ENCODE assay signal across 8 cellular contexts in the genomic region with DNA sequence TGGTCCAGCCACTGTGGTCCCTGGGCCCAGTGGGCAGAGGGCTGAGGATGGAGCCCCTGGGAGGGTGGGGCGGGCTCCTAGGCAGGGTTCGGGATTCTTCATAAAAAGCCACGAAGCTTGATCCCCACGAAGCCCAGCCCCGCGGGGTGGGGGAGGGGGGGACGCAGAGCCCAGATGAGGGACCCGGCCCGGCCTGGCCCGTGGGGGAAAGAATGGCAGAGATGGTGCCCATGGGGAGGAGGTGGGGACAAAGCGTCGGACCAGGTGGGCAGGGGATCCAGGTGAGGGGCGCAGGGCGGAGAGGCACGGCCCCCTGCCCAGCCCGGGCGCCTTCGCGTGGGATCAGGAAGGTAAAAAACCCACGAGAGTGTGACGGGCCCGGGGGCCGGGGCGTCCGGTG. TPM values are rescaled to one million over a fixed set of nuclear protein-coding genes. Genes with fewer than 3 reads are reported as not detected.
DNase-seq lines count a peak whose midpoint lies in the region; ATAC-seq and TF ChIP-seq lines count a peak whose summit lies in the region.

No MANE protein-coding gene starts in this region.

- H3K9me3 ChIP-seq in heart left ventricle (no peaks in the 10 kb centered on the region), body of pancreas (no peaks in the 10 kb centered on the region), lung (ENCODE audit: control insufficient read depth in 2 of 2, insufficient read depth in 1 of 2, low read length in 1 of 2) (no peaks in the 10 kb centered on the region), upper lobe of right lung (no peaks in the 10 kb centered on the region)

- peak overlapping the region; percentile 32 to 95 (median 71) for H3K4me3 ChIP-seq in heart left ventricle
- peak overlapping the region; percentile 17 to 63 for H3K4me3 ChIP-seq in body of pancreas
- peak overlapping the region; percentile 65 for H3K4me3 ChIP-seq in lung
- peak overlapping the region; percentile 89 for H3K4me3 ChIP-seq in upper lobe of right lung

- intact Hi-C loops in heart left ventricle (cut with DNase I) (loop anchor here in 6 of 10 donors (5.0 to 10.0 kb wide), 4 partner anchors 78 to 119 kb away; partner anchors contain the start of gene TMEM35B (in 2 of the 6)), Right ventricle myocardium superior (cut with DNase I) (loop anchor here (5.0 to 10.0 kb wide), 2 partner anchors 78 to 119 kb away; partner anchors contain the start of gene TMEM35B), body of pancreas (cut with DNase I) (no loop called here), upper lobe of right lung (cut with DNase I) (no loop called here)

- H3K27me3 ChIP-seq in heart left ventricle (no peaks in the 10 kb centered on the region), body of pancreas (no peaks in the 10 kb centered on the region), lung (ENCODE audit: control insufficient read depth, insufficient read depth) (no peaks in the 10 kb centered on the region), upper lobe of right lung (no peaks in the 10 kb centered on the region)

- ATAC-seq in heart left ventricle (peak in 1 of 4 donors; percentile 3), Right ventricle myocardium superior (ENCODE audit: poor library complexity) (no peak), body of pancreas (no peak), lung (ENCODE audit: insufficient read depth, low FRiP score) (peak; percentile 17), upper lobe of right lung (no peak), HG02970 (IDR thresholded peaks at IDR 0.05; ENCODE audit: low FRiP score, unreplicated experiment) (no peak)

- H3K4me1 ChIP-seq in heart left ventricle (peaks cover 0 to 23% (median 10%) of the 10 kb centered on the region in 12 donors), body of pancreas (peaks cover 19% of the 10 kb centered on the region), lung (ENCODE audit: control insufficient read depth in 2 of 2, insufficient read depth in 2 of 2, low read length in 2 of 2) (peaks cover 0 to 8% of the 10 kb centered on the region in 2 donors), upper lobe of right lung (peaks cover 12% of the 10 kb centered on the region)

- H3K36me3 ChIP-seq in heart left ventricle (no peaks in the 10 kb centered on the region), body of pancreas (replicated peaks in 1 of 2; ENCODE audit: insufficient read depth in 1 of 2, low read depth in 2 of 2) (no peaks in the 10 kb centered on the region), lung (ENCODE audit: control insufficient read depth in 2 of 2, insufficient read depth in 2 of 2, low read length in 2 of 2) (no peaks in the 10 kb centered on the region), upper lobe of right lung (no peaks in the 10 kb centered on the region)

- no peak for TF ChIP-seq POLR2A in heart left ventricle (IDR thresholded peaks at IDR 0.05)
- no peak for TF ChIP-seq POLR2A in body of pancreas (IDR thresholded peaks at IDR 0.05)

- TF ChIP-seq CTCF in heart left ventricle (IDR thresholded peaks at IDR 0.05) (no peak), body of pancreas (IDR thresholded peaks at IDR 0.05) (no peak), lung (IDR thresholded peaks at IDR 0.05; ENCODE audit: control extremely low read depth, extremely low read depth) (no peak), upper lobe of right lung (IDR thresholded peaks at IDR 0.05) (no peak)

- H3K27ac ChIP-seq in heart left ventricle: peak overlapping the region in 11 of 12 donors; percentile 60 to 94 (median 83)
- H3K27ac ChIP-seq in body of pancreas: peak overlapping the region; percentile 72 to 84 (median 78)
- peak overlapping the region; percentile 90 to 92 for H3K27ac ChIP-seq in lung (ENCODE audit: low read depth in 1 of 2, low read length in 1 of 2)
- H3K27ac ChIP-seq in upper lobe of right lung: peak overlapping the region; percentile 86

- WGBS in heart left ventricle, 4 donors: 5 to 38% (median 18%) methylated on average over 7 to 25 of the region's 25 CpGs
- 6 to 15% methylated on average over 8 to 25 of the region's 25 CpGs for WGBS in body of pancreas, 2 donors
- 12 to 14% methylated on average over 17 to 25 of the region's 25 CpGs for whole genome bisulfite sequencing in lung, 2 donors

- DNase-seq in heart left ventricle (no peak), Right ventricle myocardium superior (no peak), body of pancreas (no peak), lung (ENCODE audit: low spot score) (no peak), upper lobe of right lung (peak; percentile 67), NCI-H146 (lab: John Stamatoyannopoulos, UW) (no peak)
- DNase-seq in effector CD8-positive, alpha-beta T cell (lab: John Stamatoyannopoulos, UW): no peak

RNA-seq across cellular contexts. Expression of gene SMIM12, which starts 6.0 kb away (rescaled TPM):
- total RNA-seq in heart left ventricle (10 to 100 TPM; 33.5 to 52.4 (median 37.8) TPM), Right ventricle myocardium superior (35.9 TPM), body of pancreas (10 to 100 TPM in 1 of 2 donors, 1 to 10 TPM in 1; 7.8 to 22.1 TPM), lung (10 to 100 TPM; 19.5 to 50.8 TPM), upper lobe of right lung (38.6 TPM)
- polyA plus RNA-seq in heart left ventricle (10 to 100 TPM; 16.1 to 98.5 TPM), lung (10 to 100 TPM; 17.9 to 67.8 TPM)

Comparison
In these comparisons a context has a peak if more than half of its experiments do, and no peak if none do; other contexts are left out.
1. intact Hi-C loops: an anchor here in heart left ventricle (5.0 to 10.0 kb wide) and Right ventricle myocardium superior (5.0 to 10.0 kb wide); none called in body of pancreas and upper lobe of right lung.